ENCODE assay signal across 2 cellular contexts in genomic region chr3:49649576-49649975, GRCh38.
TF ChIP-seq lines count a peak whose summit lies in the region.

No MANE protein-coding gene starts in this region.

TF ChIP-seq in GM23338, 12 proteins besides CTCF, POLR2A, EP300 and RAD21:
- TF ChIP-seq JUNB (IDR thresholded peaks at IDR 0.05; ENCODE audit: unreplicated experiment) (no peak), POLR2AphosphoS5 (IDR thresholded peaks at IDR 0.05; ENCODE audit: low read depth) (no peak), CREB1 (CRISPR knock-in tag; IDR thresholded peaks at IDR 0.05; ENCODE audit: low read depth) (no peak), EZH2 (IDR thresholded peaks at IDR 0.05; ENCODE audit: low read depth, unreplicated experiment) (no peak), ZNF331 (CRISPR knock-in tag; IDR thresholded peaks at IDR 0.05; ENCODE audit: low read depth) (no peak), EZH2phosphoT487 (IDR thresholded peaks at IDR 0.05; ENCODE audit: unreplicated experiment) (no peak), REST (IDR thresholded peaks at IDR 0.05; ENCODE audit: unreplicated experiment) (no peak), STAT1 (IDR thresholded peaks at IDR 0.05; ENCODE audit: unreplicated experiment) (no peak)
- TF ChIP-seq, protein P1, sequence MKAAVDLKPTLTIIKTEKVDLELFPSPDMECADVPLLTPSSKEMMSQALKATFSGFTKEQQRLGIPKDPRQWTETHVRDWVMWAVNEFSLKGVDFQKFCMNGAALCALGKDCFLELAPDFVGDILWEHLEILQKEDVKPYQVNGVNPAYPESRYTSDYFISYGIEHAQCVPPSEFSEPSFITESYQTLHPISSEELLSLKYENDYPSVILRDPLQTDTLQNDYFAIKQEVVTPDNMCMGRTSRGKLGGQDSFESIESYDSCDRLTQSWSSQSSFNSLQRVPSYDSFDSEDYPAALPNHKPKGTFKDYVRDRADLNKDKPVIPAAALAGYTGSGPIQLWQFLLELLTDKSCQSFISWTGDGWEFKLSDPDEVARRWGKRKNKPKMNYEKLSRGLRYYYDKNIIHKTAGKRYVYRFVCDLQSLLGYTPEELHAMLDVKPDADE (IDR thresholded peaks at IDR 0.05), result no peak

TF ChIP-seq in IMR-90, 13 proteins besides CTCF, POLR2A, EP300 and RAD21:
- TF ChIP-seq NFE2L2 (IDR thresholded peaks at IDR 0.05; ENCODE audit: low read depth, low read length), result 0 out of 2 replicates have a peak, but pooled peaks have one; percentile 46
- TF ChIP-seq MAFK (IDR thresholded peaks at IDR 0.05; ENCODE audit: low read depth, low read length), result no peak
